Comparison of ENCODE assay signal across 8 cellular contexts in the genomic region with DNA sequence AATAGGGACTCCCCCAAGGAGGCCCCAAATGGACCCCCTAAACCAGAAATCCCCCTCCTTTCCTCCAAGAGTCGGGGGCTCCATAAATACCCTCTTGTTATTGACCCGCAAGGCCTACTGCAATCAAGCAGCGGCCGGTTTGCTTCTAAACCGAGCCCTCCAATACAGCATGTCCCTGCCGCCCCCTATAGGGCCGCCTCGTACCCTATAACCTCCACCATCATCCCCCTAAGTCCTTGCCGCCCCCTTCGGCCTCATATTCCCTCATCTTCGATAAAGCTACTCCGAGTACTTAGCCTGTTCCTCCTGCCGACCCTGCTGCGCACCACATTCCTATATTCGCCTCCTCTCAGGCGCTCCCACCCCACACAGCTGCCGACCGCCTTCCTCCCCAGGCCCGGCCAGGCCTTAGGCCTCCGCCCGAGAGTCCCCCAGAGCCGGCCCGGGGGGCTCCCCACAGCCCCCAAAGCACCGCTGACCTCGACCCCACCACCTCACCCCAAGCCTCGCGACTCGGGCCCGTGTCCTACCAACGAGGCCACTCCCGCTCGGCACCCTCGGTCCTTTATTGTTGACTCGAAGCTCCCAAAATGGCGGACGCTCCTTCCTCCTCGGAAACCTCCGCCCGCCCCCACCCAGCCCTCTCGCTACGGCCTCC. TPM values are rescaled to one million over a fixed set of nuclear protein-coding genes. Genes with fewer than 3 reads are reported as not detected.
DNase-seq lines count a peak whose midpoint lies in the region; ATAC-seq and TF ChIP-seq lines count a peak whose summit lies in the region.

No MANE protein-coding gene starts in this region.

- POLR2A ChIA-PET in A673 (lab: Charles Lee; ENCODE audit: low non-redundant PET), result interaction anchor here (0.6 to 1.2 kb wide), 2 partner anchors 10 to 119 kb away, joined by 3 to 6 read pairs; no protein-coding TSS in a partner anchor
- POLR2A ChIA-PET in naive thymus-derived CD8-positive, alpha-beta T cell (lab: Charles Lee), result interaction anchor here (0.6 to 10.2 kb wide), 36 partner anchors 10 to 431 kb away, joined by 3 to 503 read pairs (median 4); partner anchors contain the start of genes ARCN1, CENATAC, CXCR5 and TRAPPC4

- peaks cover 18 to 22% of the 10 kb centered on the region in 2 donors for H3K36me3 Mint-ChIP-seq in activated T-cell treated with anti-CD3 and anti-CD28 coated beads, Interleukin-2, amount 50 U/mL, for 72 hours (ENCODE audit: insufficient read depth in 2 of 2)
- peaks cover 9 to 25% (median 9%) of the 10 kb centered on the region in 3 donors for H3K36me3 Mint-ChIP-seq in naive thymus-derived CD8-positive, alpha-beta T cell

- peak overlapping the region; percentile 94 for H3K4me3 ChIP-seq in A673 (ENCODE audit: low read depth, low read length, poor library complexity, severe bottlenecking)
- H3K4me3 ChIP-seq in OCI-LY1 (ENCODE audit: low read depth, low read length, poor library complexity, severe bottlenecking), result peak overlapping the region; percentile 98
- peak overlapping the region; percentile 85 to 94 for H3K4me3 ChIP-seq in stomach smooth muscle (ENCODE audit: low read length in 2 of 2)

- DNase-seq in A673 (ENCODE audit: low spot score) (peak; percentile 74), fibroblast of peridontal ligament (ENCODE audit: extremely low read depth) (peak; percentile 72)
- peak; percentile 61 to 68 for DNase-seq in activated T-cell treated with anti-CD3 and anti-CD28 coated beads, Interleukin-2, amount 50 U/mL, for 72 hours
- DNase-seq in naive thymus-derived CD8-positive, alpha-beta T cell, result peak; percentile 45 to 85 (median 68)

- peak; percentile 34 for ATAC-seq in GM18502 (IDR thresholded peaks at IDR 0.05; ENCODE audit: poor library complexity, unreplicated experiment)
- peak; percentile 23 for ATAC-seq in HG03439 (IDR thresholded peaks at IDR 0.05; ENCODE audit: unreplicated experiment)
- ATAC-seq in activated T-cell treated with anti-CD3 and anti-CD28 coated beads, Interleukin-2, amount 50 U/mL, for 72 hours (replicated peaks in 1 of 2), result peak; percentile 34 to 51
- ATAC-seq in naive thymus-derived CD8-positive, alpha-beta T cell, result peak; percentile 37 to 40

- no peaks in the 10 kb centered on the region for H3K9me2 ChIP-seq in OCI-LY1 (ENCODE audit: low read depth, low read length)

- peak overlapping the region; percentile 99 for H3K27ac Mint-ChIP-seq in activated T-cell treated with anti-CD3 and anti-CD28 coated beads, Interleukin-2, amount 50 U/mL, for 72 hours
- peak overlapping the region; percentile 96 to 100 (median 100) for H3K27ac Mint-ChIP-seq in naive thymus-derived CD8-positive, alpha-beta T cell

- peaks cover 54% of the 10 kb centered on the region for H3K4me1 Mint-ChIP-seq in activated T-cell treated with anti-CD3 and anti-CD28 coated beads, Interleukin-2, amount 50 U/mL, for 72 hours (ENCODE audit: low read depth)
- H3K4me1 Mint-ChIP-seq in naive thymus-derived CD8-positive, alpha-beta T cell, result peaks cover 15 to 58% (median 33%) of the 10 kb centered on the region in 4 donors

- H3K79me2 ChIP-seq in OCI-LY1 (ENCODE audit: insufficient read depth, low read length), result peaks cover 52% of the 10 kb centered on the region

- intact Hi-C loops in A673 (cut with micrococcal nuclease; ENCODE audit: unreplicated experiment), result loop anchor here (2.0 kb wide), 1 partner anchor 138 kb away; no protein-coding TSS in a partner anchor

- H3K27ac ChIP-seq in A673 (ENCODE audit: low read depth, low read length, poor library complexity, severe bottlenecking), result peak overlapping the region; percentile 98
- H3K27ac ChIP-seq in OCI-LY1 (ENCODE audit: low read depth, low read length, poor library complexity, severe bottlenecking), result peak overlapping the region; percentile 98
- H3K27ac ChIP-seq in stomach smooth muscle (ENCODE audit: low read length), result peak overlapping the region; percentile 99

- H2AFZ ChIP-seq in OCI-LY1 (ENCODE audit: low read length), result no peak overlapping the region

- H3K9me3 ChIP-seq in A673 (ENCODE audit: low read depth, low read length, poor library complexity, severe bottlenecking), result no peaks in the 10 kb centered on the region
- H3K9me3 ChIP-seq in OCI-LY1 (ENCODE audit: low read length), result no peaks in the 10 kb centered on the region
- no peaks in the 10 kb centered on the region for H3K9me3 ChIP-seq in stomach smooth muscle (ENCODE audit: control insufficient read depth in 2 of 2, low read length in 2 of 2)

- H3K27me3 ChIP-seq in A673 (replicated peaks; ENCODE audit: insufficient read depth, low read depth, low read length, poor library complexity) (no peaks in the 10 kb centered on the region), OCI-LY1 (ENCODE audit: insufficient read depth, low read length) (no peaks in the 10 kb centered on the region), stomach smooth muscle (ENCODE audit: control insufficient read depth in 1 of 2, insufficient read depth in 2 of 2, low read length in 2 of 2) (no peaks in the 10 kb centered on the region)

- no TSS peak for BruUV-seq in A673 (replicated peaks; lab: Mats Ljungman, UMichigan)

- CTCF ChIA-PET in A673 (lab: Charles Lee), result interaction anchor here (0.6 to 0.7 kb wide), 3 partner anchors 112 to 166 kb away, joined by 3 to 7 read pairs (median 3); partner anchors contain the start of gene UPK2

- no peaks in the 10 kb centered on the region for H4K20me1 ChIP-seq in OCI-LY1 (ENCODE audit: insufficient read depth, low read length)

- peak overlapping the region; percentile 100 for H3K9ac ChIP-seq in OCI-LY1 (ENCODE audit: low read length)
- peak overlapping the region; percentile 96 to 100 for H3K9ac ChIP-seq in stomach smooth muscle (ENCODE audit: low read length in 2 of 2)

- H3F3A ChIP-seq in OCI-LY1 (ENCODE audit: insufficient read depth, low read length), result no peaks in the 10 kb centered on the region

- peak overlapping the region; percentile 96 to 98 for H3K4me3 Mint-ChIP-seq in activated T-cell treated with anti-CD3 and anti-CD28 coated beads, Interleukin-2, amount 50 U/mL, for 72 hours
- H3K4me3 Mint-ChIP-seq in naive thymus-derived CD8-positive, alpha-beta T cell, result peak overlapping the region; percentile 98 to 100 (median 100)

- H3K4me1 ChIP-seq in A673 (ENCODE audit: insufficient read depth, low read length, poor library complexity, severe bottlenecking), result peaks cover 46% of the 10 kb centered on the region
- peaks cover 49% of the 10 kb centered on the region for H3K4me1 ChIP-seq in OCI-LY1 (ENCODE audit: insufficient read depth, low read length, severe bottlenecking)
- peaks cover 16% of the 10 kb centered on the region for H3K4me1 ChIP-seq in stomach smooth muscle (ENCODE audit: control insufficient read depth, insufficient read depth, low read length)

- peak overlapping the region; percentile 95 for H3K4me2 ChIP-seq in OCI-LY1 (ENCODE audit: low read length)

- TF ChIP-seq CTCF in A673 (conservative IDR thresholded peaks at IDR 0.05; ENCODE audit: low read depth, low read length), result peak; percentile 65
- TF ChIP-seq CTCF in OCI-LY1 (IDR thresholded peaks at IDR 0.05; ENCODE audit: low read length), result peak; percentile 54; the same call in 1 of the 2 replicates

- H3K36me3 ChIP-seq in A673 (ENCODE audit: insufficient read depth, low read length, poor library complexity, severe bottlenecking) (peaks cover 8% of the 10 kb centered on the region), OCI-LY1 (ENCODE audit: insufficient read depth, low read length) (peaks cover 11% of the 10 kb centered on the region), stomach smooth muscle (ENCODE audit: control insufficient read depth in 2 of 2, insufficient read depth in 2 of 2, low read length in 2 of 2) (no peaks in the 10 kb centered on the region)

- no peaks in the 10 kb centered on the region for H3K9me3 Mint-ChIP-seq in activated T-cell treated with anti-CD3 and anti-CD28 coated beads, Interleukin-2, amount 50 U/mL, for 72 hours
- H3K9me3 Mint-ChIP-seq in naive thymus-derived CD8-positive, alpha-beta T cell, result no peaks in the 10 kb centered on the region

- H3K27me3 Mint-ChIP-seq in activated T-cell treated with anti-CD3 and anti-CD28 coated beads, Interleukin-2, amount 50 U/mL, for 72 hours (ENCODE audit: low read depth), result no peaks in the 10 kb centered on the region
- no peaks in the 10 kb centered on the region for H3K27me3 Mint-ChIP-seq in naive thymus-derived CD8-positive, alpha-beta T cell

RNA-seq across cellular contexts. Expression of gene DDX6, which starts 0.5 kb away (rescaled TPM):
- total RNA-seq in A673 (2021), result 193 and 229 TPM in 2 replicates
- total RNA-seq in activated T-cell treated with anti-CD3 and anti-CD28 coated beads, Interleukin-2, amount 50 U/mL, for 72 hours, result 100 to 1,000 TPM; 239 to 256 TPM
- 100 to 1,000 TPM; 334 to 340 TPM for total RNA-seq in naive thymus-derived CD8-positive, alpha-beta T cell
- polyA plus RNA-seq in naive thymus-derived CD8-positive, alpha-beta T cell, result 100 to 1,000 TPM in 2 of 3 donors, 10 to 100 TPM in 1; 82.7 to 107 (median 106) TPM

Comparison
In these comparisons a context has a peak if more than half of its experiments do, and no peak if none do; other contexts are left out.
1. Peak in every context shown above with its lines: DNase-seq, ATAC-seq, H3K4me3 ChIP-seq and H3K27ac ChIP-seq.